1 cellular context compared by ENCODE assay signal in genomic region chr9:19160085-19160484, GRCh38.
TF ChIP-seq lines count a peak whose summit lies in the region.

No MANE protein-coding gene starts in this region.

TF ChIP-seq in IMR-90, 13 proteins besides CTCF, POLR2A, EP300 and RAD21:
- TF ChIP-seq MXI1 (IDR thresholded peaks at IDR 0.05; ENCODE audit: borderline replicate concordance, low read depth, low read length), result no peak
- TF ChIP-seq NFE2L2 (IDR thresholded peaks at IDR 0.05; ENCODE audit: low read depth, low read length), result no peak
- no peak for TF ChIP-seq MAZ (IDR thresholded peaks at IDR 0.05; ENCODE audit: borderline replicate concordance, low read depth, low read length)
- no peak for TF ChIP-seq CEBPB (IDR thresholded peaks at IDR 0.05; ENCODE audit: low read depth, low read length)
- TF ChIP-seq CHD1 (IDR thresholded peaks at IDR 0.05; ENCODE audit: low read depth, low read length), result no peak
- TF ChIP-seq RFX5 (IDR thresholded peaks at IDR 0.05; ENCODE audit: low read depth, low read length), result no peak
- TF ChIP-seq, protein P1, sequence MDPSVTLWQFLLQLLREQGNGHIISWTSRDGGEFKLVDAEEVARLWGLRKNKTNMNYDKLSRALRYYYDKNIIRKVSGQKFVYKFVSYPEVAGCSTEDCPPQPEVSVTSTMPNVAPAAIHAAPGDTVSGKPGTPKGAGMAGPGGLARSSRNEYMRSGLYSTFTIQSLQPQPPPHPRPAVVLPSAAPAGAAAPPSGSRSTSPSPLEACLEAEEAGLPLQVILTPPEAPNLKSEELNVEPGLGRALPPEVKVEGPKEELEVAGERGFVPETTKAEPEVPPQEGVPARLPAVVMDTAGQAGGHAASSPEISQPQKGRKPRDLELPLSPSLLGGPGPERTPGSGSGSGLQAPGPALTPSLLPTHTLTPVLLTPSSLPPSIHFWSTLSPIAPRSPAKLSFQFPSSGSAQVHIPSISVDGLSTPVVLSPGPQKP (IDR thresholded peaks at IDR 0.05; ENCODE audit: borderline replicate concordance, low read depth, low read length), result no peak
- no peak for TF ChIP-seq SMC3 (IDR thresholded peaks at IDR 0.05; ENCODE audit: low read depth, low read length)
- TF ChIP-seq, protein P2, sequence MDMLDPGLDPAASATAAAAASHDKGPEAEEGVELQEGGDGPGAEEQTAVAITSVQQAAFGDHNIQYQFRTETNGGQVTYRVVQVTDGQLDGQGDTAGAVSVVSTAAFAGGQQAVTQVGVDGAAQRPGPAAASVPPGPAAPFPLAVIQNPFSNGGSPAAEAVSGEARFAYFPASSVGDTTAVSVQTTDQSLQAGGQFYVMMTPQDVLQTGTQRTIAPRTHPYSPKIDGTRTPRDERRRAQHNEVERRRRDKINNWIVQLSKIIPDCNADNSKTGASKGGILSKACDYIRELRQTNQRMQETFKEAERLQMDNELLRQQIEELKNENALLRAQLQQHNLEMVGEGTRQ (IDR thresholded peaks at IDR 0.05; ENCODE audit: low read depth, low read length), result no peak
- TF ChIP-seq BHLHE40 (IDR thresholded peaks at IDR 0.05; ENCODE audit: low read depth, low read length), result no peak
- TF ChIP-seq MAFK (IDR thresholded peaks at IDR 0.05; ENCODE audit: low read depth, low read length), result no peak
- TF ChIP-seq FOS (IDR thresholded peaks at IDR 0.05; ENCODE audit: low read depth, low read length), result no peak
- TF ChIP-seq RCOR1 (IDR thresholded peaks at IDR 0.05; ENCODE audit: insufficient replicate concordance, low read length), result no peak
